1 cellular context compared by ENCODE assay signal in genomic region chr2:217849154-217849553, GRCh38.
TF ChIP-seq lines count a peak whose summit lies in the region.

No MANE protein-coding gene starts in this region.

TF ChIP-seq in endothelial cell of umbilical vein, 7 proteins besides CTCF, POLR2A, EP300 and RAD21 (continued from another document):
- no peak for TF ChIP-seq EZH2 (IDR thresholded peaks at IDR 0.05; ENCODE audit: borderline replicate concordance, low read depth, low read length, severe bottlenecking)
